ENCODE assay signal across 19 cellular contexts in the genomic region with DNA sequence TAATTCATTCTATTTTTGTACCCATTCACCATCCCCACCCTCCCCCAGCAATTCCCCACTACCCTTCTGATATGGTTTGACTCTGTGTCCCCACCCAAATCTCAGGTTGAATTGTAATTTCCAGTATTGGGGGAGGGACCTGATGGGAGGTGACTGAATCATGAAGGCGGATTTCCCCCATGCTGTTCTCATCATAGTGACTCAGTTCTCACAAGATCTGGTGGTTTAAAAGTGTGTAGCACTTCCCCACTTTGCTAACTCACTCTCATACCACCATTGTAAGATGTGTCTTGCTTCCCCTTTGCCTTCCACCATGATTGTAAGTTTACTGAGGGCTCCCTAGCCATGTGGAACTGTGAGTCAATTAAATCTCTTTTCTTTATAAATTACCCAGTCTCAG. TPM values are rescaled to one million over a fixed set of nuclear protein-coding genes. Genes with fewer than 3 reads are reported as not detected.
DNase-seq lines count a peak whose midpoint lies in the region; ATAC-seq and TF ChIP-seq lines count a peak whose summit lies in the region.
"Had no signal": no experiment of that assay in that cellular context is flagged by ENCODE, and none has a peak within 500 bp of the region (broad histone marks: within the 10 kb centered on the region; RNA-seq: fewer than 3 reads in every experiment).

No MANE protein-coding gene starts in this region.

- H3K79me1 ChIP-seq in IMR-90 (ENCODE audit: low read depth in 1 of 2, low read length in 2 of 2) = no peaks in the 10 kb centered on the region

- no peak overlapping the region for H3K9ac ChIP-seq in IMR-90 (ENCODE audit: low read depth, low read length)
- H3K9ac ChIP-seq: KMS-11, parathyroid adenoma had no signal

- TF ChIP-seq CTCF in IMR-90 (conservative IDR thresholded peaks at IDR 0.05; ENCODE audit: low read depth, low read length) = no peak

- intact Hi-C loops in IMR-90 (cut with micrococcal nuclease) = no loop called here

- peaks cover 11% of the 10 kb centered on the region for H3K9me3 Mint-ChIP-seq in activated naive CD8-positive, alpha-beta T cell (ENCODE audit: low read depth)

- H3K4me3 ChIP-seq in IMR-90 (ENCODE audit: insufficient read depth, low read depth, low read length) = no peak overlapping the region
- no peak overlapping the region for H3K4me3 ChIP-seq in HAP-1
- H3K4me3 ChIP-seq: body of pancreas, skin epidermis, suprapubic skin had no signal

- H3K9me3 ChIP-seq in IMR-90 (ENCODE audit: control insufficient read depth, insufficient read depth, low read length) (peaks cover 11% of the 10 kb centered on the region), HAP-1 (no peaks in the 10 kb centered on the region)
- H3K9me3 ChIP-seq: body of pancreas, suprapubic skin had no signal

- no peak overlapping the region for H2AFZ ChIP-seq in IMR-90 (replicated peaks; ENCODE audit: low read length, poor library complexity)
- H2AFZ ChIP-seq: parathyroid adenoma had no signal

- no peak for TF ChIP-seq RAD21 in IMR-90 (IDR thresholded peaks at IDR 0.05; ENCODE audit: low read length)

- H2AK5ac ChIP-seq in IMR-90 (ENCODE audit: low read depth, low read length) = no peak overlapping the region

- H2BK15ac ChIP-seq in IMR-90 (ENCODE audit: low read depth, low read length) = no peak overlapping the region

- H2BK5ac ChIP-seq in IMR-90 (ENCODE audit: low read depth, low read length, poor library complexity, severe bottlenecking) = no peak overlapping the region

- H4K91ac ChIP-seq in IMR-90 (ENCODE audit: insufficient read depth, low read depth, low read length) = no peak overlapping the region

- H3K4me2 ChIP-seq in IMR-90 (ENCODE audit: low read depth, low read length) = no peak overlapping the region
- H3K4me2 ChIP-seq: KMS-11 had no signal

- H3K23ac ChIP-seq in IMR-90 (ENCODE audit: low read depth, low read length) = no peak overlapping the region

- H3K36me3 ChIP-seq in IMR-90 (ENCODE audit: control insufficient read depth, insufficient read depth, low read length) (no peaks in the 10 kb centered on the region), HAP-1 (replicated peaks) (no peaks in the 10 kb centered on the region)

- no peak overlapping the region for H3K56ac ChIP-seq in IMR-90 (ENCODE audit: extremely low read depth, insufficient read depth, low read length)

- H2AK9ac ChIP-seq in IMR-90 (replicated peaks; ENCODE audit: low read depth, low read length, poor library complexity) = no peak overlapping the region

- POLR2A ChIA-PET in IMR-90 (lab: Charles Lee; ENCODE audit: unreplicated experiment) = no interaction called here

- in situ Hi-C loops in IMR-90 (cut with MboI; ENCODE audit: low sequenced_read_pairs) = no loop called here
- in situ Hi-C loops in HAP-1 (cut with MboI; ENCODE audit: low sequenced_read_pairs) = no loop called here

- dilution Hi-C loops in IMR-90 (cut with HindIII; ENCODE audit: low sequenced_read_pairs, unreplicated experiment) = no loop called here

- WGBS in IMR-90 (ENCODE audit: extremely low coverage in 2 of 2, insufficient read length in 1 of 2), 2 experiments = no CpG with 5 or more reads among the region's 1 CpG

- H3K14ac ChIP-seq in IMR-90 (replicated peaks; ENCODE audit: low read depth, low read length) = no peak overlapping the region

- no peaks in the 10 kb centered on the region for H4K20me1 ChIP-seq in IMR-90 (ENCODE audit: insufficient read depth, low read length)

- DNase-seq in activated T-cell treated with anti-CD3 and anti-CD28 coated beads for 24 hours (ENCODE audit: low read depth) (peak; percentile 20), IMR-90 (peak; percentile 19), HAP-1 (ENCODE audit: low spot score in 2 of 2) (no peak), dedifferentiated amniotic fluid mesenchymal stem cell (ENCODE audit: extremely low spot score) (no peak)
- DNase-seq in activated T-cell treated with anti-CD3 and anti-CD28 coated beads, Interleukin-2, amount 50 U/mL, for 1 hour = no peak
- peak; percentile 14 to 21 (median 20) for DNase-seq in stimulated activated CD4-positive, alpha-beta T cell treated with anti-CD3 and anti-CD28 coated beads, TNF-alpha, amount 100 ng/mL, for 48 hours (ENCODE audit: low read depth in 3 of 3)
- DNase-seq: body of pancreas, COR-L47, EL, NCI-H1417 treated with DMSO at 0.1 percent for 48 hours, NCI-H2227 treated with DMSO at 0.1 percent for 48 hours had no signal

- H3K27ac Mint-ChIP-seq in activated naive CD8-positive, alpha-beta T cell = peak overlapping the region; percentile 73
- H3K27ac Mint-ChIP-seq: dendritic cell treated with granulocyte-macrophage colony-stimulating factor and Interleukin-4, amounts not matched to agents 40 ng/mL and 50 ng/mL, for 4 days had no signal

- H3K27me3 Mint-ChIP-seq in activated naive CD8-positive, alpha-beta T cell = no peaks in the 10 kb centered on the region
- H3K27me3 Mint-ChIP-seq: dendritic cell treated with granulocyte-macrophage colony-stimulating factor and Interleukin-4, amounts not matched to agents 40 ng/mL and 50 ng/mL, for 4 days had no signal

- no peak overlapping the region for H4K8ac ChIP-seq in IMR-90 (ENCODE audit: low read depth in 2 of 2, low read length in 2 of 2)

- H3K27me3 ChIP-seq in IMR-90 (ENCODE audit: control insufficient read depth, insufficient read depth, low read length) (peaks cover 8% of the 10 kb centered on the region), HAP-1 (ENCODE audit: low read depth) (no peaks in the 10 kb centered on the region)
- H3K27me3 ChIP-seq: body of pancreas, suprapubic skin had no signal

- no peak for TF ChIP-seq POLR2A in IMR-90 (IDR thresholded peaks at IDR 0.05; ENCODE audit: low read depth, low read length)

- H2BK20ac ChIP-seq in IMR-90 (ENCODE audit: low read depth, low read length) = no peak overlapping the region

- H3K27ac ChIP-seq in IMR-90 (ENCODE audit: insufficient read depth, low read length) = no peak overlapping the region
- H3K27ac ChIP-seq: body of pancreas, epithelial cell of prostate, KMS-11, parathyroid adenoma, skin epidermis, suprapubic skin had no signal

- no peak overlapping the region for H3K4ac ChIP-seq in IMR-90 (ENCODE audit: low read depth, low read length)

- BruUV-seq in IMR-90 (replicated peaks; lab: Mats Ljungman, UMichigan) = no TSS peak

- H3K4me3 Mint-ChIP-seq in activated naive CD8-positive, alpha-beta T cell = no peak overlapping the region
- H3K4me3 Mint-ChIP-seq: dendritic cell treated with granulocyte-macrophage colony-stimulating factor and Interleukin-4, amounts not matched to agents 40 ng/mL and 50 ng/mL, for 4 days had no signal

- H4K5ac ChIP-seq in IMR-90 (ENCODE audit: low read depth, low read length) = no peak overlapping the region

- CTCF ChIA-PET in IMR-90 (lab: Yijun Ruan, JAX) = no interaction called here

- H3K4me1 ChIP-seq in IMR-90 (ENCODE audit: control insufficient read depth, insufficient read depth, low read length) (no peaks in the 10 kb centered on the region), HAP-1 (peaks cover 15% of the 10 kb centered on the region)
- H3K4me1 ChIP-seq: body of pancreas, parathyroid adenoma, suprapubic skin had no signal

- H3K36me3 Mint-ChIP-seq in activated naive CD8-positive, alpha-beta T cell = peaks cover 19% of the 10 kb centered on the region

- peaks cover 6% of the 10 kb centered on the region for H3K4me1 Mint-ChIP-seq in activated naive CD8-positive, alpha-beta T cell (ENCODE audit: low read depth)

- ATAC-seq in IMR-90 (ENCODE audit: low read depth) = no peak
- ATAC-seq in GM18907 (IDR thresholded peaks at IDR 0.05; ENCODE audit: unreplicated experiment) = no peak
- ATAC-seq: body of pancreas had no signal

- no peaks in the 10 kb centered on the region for H3K9me1 ChIP-seq in IMR-90 (ENCODE audit: insufficient read depth, low read length)

- H2BK120ac ChIP-seq in IMR-90 (ENCODE audit: low read depth, low read length) = no peak overlapping the region

- H3K18ac ChIP-seq in IMR-90 (ENCODE audit: low read depth, low read length) = no peak overlapping the region

TF ChIP-seq in IMR-90, 13 proteins besides CTCF, POLR2A, EP300 and RAD21 (continues in another document):
- TF ChIP-seq USF2 (IDR thresholded peaks at IDR 0.05; ENCODE audit: low read depth, low read length) = no peak
- no peak for TF ChIP-seq BHLHE40 (IDR thresholded peaks at IDR 0.05; ENCODE audit: low read depth, low read length)
- no peak for TF ChIP-seq RCOR1 (IDR thresholded peaks at IDR 0.05; ENCODE audit: insufficient replicate concordance, low read length)
- TF ChIP-seq CEBPB (IDR thresholded peaks at IDR 0.05; ENCODE audit: low read depth, low read length) = no peak
- no peak for TF ChIP-seq CHD1 (IDR thresholded peaks at IDR 0.05; ENCODE audit: low read depth, low read length)
- TF ChIP-seq ELK1 (IDR thresholded peaks at IDR 0.05; ENCODE audit: borderline replicate concordance, low read depth, low read length) = no peak
- no peak for TF ChIP-seq SMC3 (IDR thresholded peaks at IDR 0.05; ENCODE audit: low read depth, low read length)
- TF ChIP-seq NFE2L2 (IDR thresholded peaks at IDR 0.05; ENCODE audit: low read depth, low read length) = no peak
- no peak for TF ChIP-seq MXI1 (IDR thresholded peaks at IDR 0.05; ENCODE audit: borderline replicate concordance, low read depth, low read length)
- no peak for TF ChIP-seq FOS (IDR thresholded peaks at IDR 0.05; ENCODE audit: low read depth, low read length)

RNA-seq across cellular contexts. Expression of gene TESK1, which starts 25.9 kb away (rescaled TPM):
- 3.1 and 3.4 TPM in 2 replicates for total RNA-seq in IMR-90 (2012; rRNA removed)
- 21.0 and 22.9 TPM in 2 replicates for polyA plus RNA-seq in IMR-90 (2012; rRNA removed)
- polyA plus RNA-seq in IMR-90 (2012; cell fraction: cytosol; rRNA removed) = 17.6 and 18.1 TPM in 2 replicates
- polyA plus RNA-seq in IMR-90 (2012; cell fraction: nucleus; rRNA removed; ENCODE audit: low replicate concordance) = 111 and 120 TPM in 2 replicates

RNA-seq across cellular contexts. Expression of gene CD72, which starts 39.1 kb away (rescaled TPM):
- total RNA-seq in IMR-90 (2012; rRNA removed) = 0.36 TPM in 1 of 2 replicates, not detected in the other
- 0.09 and 0.58 TPM in 2 replicates for polyA plus RNA-seq in IMR-90 (2012; rRNA removed)
- polyA plus RNA-seq in IMR-90 (2012; cell fraction: cytosol; rRNA removed) = 0.06 and 0.46 TPM in 2 replicates
- 5.8 and 7.9 TPM in 2 replicates for polyA plus RNA-seq in IMR-90 (2012; cell fraction: nucleus; rRNA removed; ENCODE audit: low replicate concordance)

Comparison
In these comparisons a context has a peak if more than half of its experiments do, and no peak if none do; other contexts are left out.
1. DNase-seq: peak in activated T-cell treated with anti-CD3 and anti-CD28 coated beads for 24 hours (single experiment), IMR-90 (single experiment) and stimulated activated CD4-positive, alpha-beta T cell treated with anti-CD3 and anti-CD28 coated beads, TNF-alpha, amount 100 ng/mL, for 48 hours (3 of 3); none in activated T-cell treated with anti-CD3 and anti-CD28 coated beads, Interleukin-2, amount 50 U/mL, for 1 hour (single experiment), HAP-1 (0 of 2) and dedifferentiated amniotic fluid mesenchymal stem cell (single experiment).